11 cellular contexts compared by ENCODE assay signal in genomic region chr17:78875738-78876597, GRCh38. TPM values are rescaled to one million over a fixed set of nuclear protein-coding genes. Genes with fewer than 3 reads are reported as not detected.
A peak's percentile ranks its signal among the peaks of the same experiment; 100 is the strongest.
DNase-seq lines count a peak whose midpoint lies in the region; ATAC-seq, FAIRE-seq and TF ChIP-seq lines count a peak whose summit lies in the region.
"Had no signal": no experiment of that assay in that cellular context is flagged by ENCODE, and none has a peak within 500 bp of the region (broad histone marks: within the 10 kb centered on the region; RNA-seq: fewer than 3 reads in every experiment).

No MANE protein-coding gene starts in this region.

- intact Hi-C loops in PC-3 (cut with micrococcal nuclease) (no loop called here), endothelial cell of umbilical vein (cut with micrococcal nuclease) (loop anchor here (2.0 kb wide), 1 partner anchor 49 kb away; the partner anchor contains the start of gene TIMP2)

- peaks cover 23% of the 10 kb centered on the region for H3K4me1 ChIP-seq in PC-3 (ENCODE audit: insufficient read depth, low read length)
- peaks cover 45% of the 10 kb centered on the region for H3K4me1 ChIP-seq in endothelial cell of umbilical vein (ENCODE audit: control insufficient read depth, extremely low read depth, insufficient read depth, low read length)
- peaks cover 8 to 13% of the 10 kb centered on the region in 2 experiments for H3K4me1 ChIP-seq in trophoblast cell (ENCODE audit: control insufficient read depth in 1 of 2, insufficient read depth in 2 of 2, low read length in 2 of 2)

- DNase-seq in CD1c-positive myeloid dendritic cell (ENCODE audit: extremely low spot score) (peak; percentile 49), PC-3 (peak; percentile 52), endothelial cell of umbilical vein (ENCODE audit: low read depth, low spot score) (peak; percentile 79), trophoblast cell (no peak), T-helper 2 cell (no peak)
- DNase-seq: DMS 273 treated with DMSO at 0.1 percent for 48 hours had no signal

- H3K79me2 ChIP-seq in PC-3 (ENCODE audit: low read length) (peaks cover 5% of the 10 kb centered on the region; the same call in 1 of the 2 replicates), endothelial cell of umbilical vein (ENCODE audit: control insufficient read depth, insufficient read depth, low read length) (peaks cover 21% of the 10 kb centered on the region), trophoblast cell (ENCODE audit: control insufficient read depth, insufficient read depth, low read length, poor library complexity) (no peaks in the 10 kb centered on the region)

- H3K27me3 ChIP-seq in PC-3 (ENCODE audit: low read length) (no peaks in the 10 kb centered on the region), endothelial cell of umbilical vein (ENCODE audit: control insufficient read depth in 2 of 2, insufficient read depth in 2 of 2, low read length in 2 of 2) (no peaks in the 10 kb centered on the region), trophoblast cell (ENCODE audit: insufficient read depth, low read length) (no peaks in the 10 kb centered on the region)

- peak overlapping the region; percentile 70 for H2BK120ac ChIP-seq in trophoblast cell (ENCODE audit: insufficient read depth, low read length, poor library complexity)

- no peaks in the 10 kb centered on the region for H3K9me2 ChIP-seq in PC-3 (replicated peaks; ENCODE audit: low read length)

- H3K4me2 ChIP-seq in PC-3 (ENCODE audit: low read length) (peak overlapping the region; percentile 41), endothelial cell of umbilical vein (ENCODE audit: insufficient read depth, low read length) (no peak overlapping the region), trophoblast cell (ENCODE audit: low read length) (no peak overlapping the region)

- no peaks in the 10 kb centered on the region for H3K9me1 ChIP-seq in endothelial cell of umbilical vein (replicated peaks; ENCODE audit: control insufficient read depth, extremely low read depth, insufficient read depth, low read length)

- POLR2A ChIA-PET in PC-3 (lab: Charles Lee; ENCODE audit: unreplicated experiment) = interaction anchor here (0.7 kb wide), 1 partner anchor 7 kb away, joined by 7 read pairs; no protein-coding TSS in a partner anchor
- POLR2A ChIA-PET in endothelial cell of umbilical vein (lab: Charles Lee) = interaction anchor here (0.7 kb wide), 1 partner anchor 551 kb away, joined by 3 read pairs; no protein-coding TSS in a partner anchor

- no peaks in the 10 kb centered on the region for H4K20me1 ChIP-seq in PC-3 (ENCODE audit: low read length)
- no peaks in the 10 kb centered on the region for H4K20me1 ChIP-seq in endothelial cell of umbilical vein (replicated peaks; ENCODE audit: control insufficient read depth, extremely low read depth, insufficient read depth, low read length)

- TF ChIP-seq POLR2A in endothelial cell of umbilical vein (IDR thresholded peaks at IDR 0.05; ENCODE audit: low read depth, low read length) = no peak

- H2AK5ac ChIP-seq in trophoblast cell (ENCODE audit: low read length) = no peak overlapping the region

- dilution Hi-C loops in endothelial cell of umbilical vein (cut with MboI; ENCODE audit: extremely low pct_ligation_motif_present, low sequenced_read_pairs) = no loop called here

- no peaks in the 10 kb centered on the region for H3F3A ChIP-seq in PC-3 (ENCODE audit: low read length, unreplicated experiment)

- peak overlapping the region; percentile 63 for H4K91ac ChIP-seq in trophoblast cell (ENCODE audit: low read depth, low read length)

- H3K9me3 ChIP-seq in PC-3 (ENCODE audit: low read length) = no peaks in the 10 kb centered on the region
- no peaks in the 10 kb centered on the region for H3K9me3 ChIP-seq in endothelial cell of umbilical vein (replicated peaks; ENCODE audit: control insufficient read depth, insufficient read depth, low read length)
- peaks cover 5% of the 10 kb centered on the region for H3K9me3 ChIP-seq in trophoblast cell (ENCODE audit: insufficient read depth, low read depth, low read length)

- H2BK5ac ChIP-seq in trophoblast cell (ENCODE audit: low read depth, low read length, poor library complexity) = peak overlapping the region; percentile 36

- H3K9ac ChIP-seq in PC-3 (ENCODE audit: low read length) = peak overlapping the region; percentile 29
- H3K9ac ChIP-seq in endothelial cell of umbilical vein (replicated peaks; ENCODE audit: extremely low read depth, insufficient read depth, low read length) = peak overlapping the region; percentile 32
- H3K9ac ChIP-seq in trophoblast cell (ENCODE audit: low read length) = no peak overlapping the region

- ATAC-seq in PC-3 = peak; percentile 64
- no peak for ATAC-seq in HG03097 (IDR thresholded peaks at IDR 0.05; ENCODE audit: low FRiP score, unreplicated experiment)
- ATAC-seq in HG03139 (IDR thresholded peaks at IDR 0.05; ENCODE audit: unreplicated experiment) = no peak
- no peak for ATAC-seq in GM21717 (IDR thresholded peaks at IDR 0.05; ENCODE audit: unreplicated experiment)

- H3K4me3 ChIP-seq in PC-3 (ENCODE audit: low read length) (no peak overlapping the region), endothelial cell of umbilical vein (replicated peaks in 1 of 3; ENCODE audit: insufficient read depth in 1 of 3, low read depth in 1 of 3, low read length in 3 of 3) (no peak overlapping the region), trophoblast cell (ENCODE audit: low read depth, low read length) (no peak overlapping the region)

- peak overlapping the region; percentile 42 for H2BK12ac ChIP-seq in trophoblast cell (ENCODE audit: low read length)

- H3K18ac ChIP-seq in trophoblast cell (ENCODE audit: low read length) = no peak overlapping the region

- no peak overlapping the region for H4K12ac ChIP-seq in trophoblast cell (ENCODE audit: low read depth, low read length)

- no peak overlapping the region for H3K23ac ChIP-seq in trophoblast cell (ENCODE audit: low read length)

- peaks cover 4% of the 10 kb centered on the region; the same call in 1 of the 2 replicates for H3K36me3 ChIP-seq in PC-3 (ENCODE audit: low read depth, low read length)
- peaks cover under 1 to 3% of the 10 kb centered on the region in 2 experiments for H3K36me3 ChIP-seq in endothelial cell of umbilical vein (ENCODE audit: control insufficient read depth in 2 of 2, extremely low read depth in 1 of 2, insufficient read depth in 2 of 2, low read length in 2 of 2)
- peaks cover 9 to 13% of the 10 kb centered on the region in 2 experiments for H3K36me3 ChIP-seq in trophoblast cell (ENCODE audit: control insufficient read depth in 1 of 2, insufficient read depth in 2 of 2, low read length in 2 of 2)

- CTCF ChIA-PET in PC-3 (lab: Charles Lee) (interaction anchor here (0.9 kb wide), 1 partner anchor 96 kb away, joined by 4 read pairs; no protein-coding TSS in a partner anchor), endothelial cell of umbilical vein (lab: Charles Lee) (interaction anchor here (0.8 to 4.8 kb wide), 4 partner anchors 9 to 95 kb away, joined by 3 to 33 read pairs (median 14); no protein-coding TSS in a partner anchor)

- peaks cover 6% of the 10 kb centered on the region for H3K79me1 ChIP-seq in trophoblast cell (ENCODE audit: low read length)

- H3K4ac ChIP-seq in trophoblast cell (ENCODE audit: low read depth, low read length) = peak overlapping the region; percentile 46

- H3K27ac ChIP-seq in PC-3 (ENCODE audit: low read length) (peak overlapping the region; percentile 59), endothelial cell of umbilical vein (ENCODE audit: insufficient read depth, low read depth, low read length) (peak overlapping the region; percentile 85), trophoblast cell (ENCODE audit: low read depth, low read length) (peak overlapping the region; percentile 10)

- peak overlapping the region; percentile 39 for H3K14ac ChIP-seq in trophoblast cell (ENCODE audit: low read length)

- peak; percentile 95 for FAIRE-seq in endothelial cell of umbilical vein (lab: Jason Lieb, UNC)
- FAIRE-seq: bronchial epithelial cell, islet of Langerhans had no signal

- TF ChIP-seq CTCF in PC-3 (conservative IDR thresholded peaks at IDR 0.05; ENCODE audit: low read depth, low read length) (no peak), endothelial cell of umbilical vein (IDR thresholded peaks at IDR 0.05; ENCODE audit: extremely low read depth in 1 of 2, insufficient read depth in 1 of 2, low read depth in 1 of 2, low read length in 2 of 2) (no peak)

- H4K8ac ChIP-seq in trophoblast cell (ENCODE audit: low read depth, low read length) = peak overlapping the region; percentile 42

- no TSS peak for BruUV-seq in PC-3 (replicated peaks; lab: Mats Ljungman, UMichigan)
- no TSS peak for BruUV-seq in endothelial cell of umbilical vein (replicated peaks; lab: Mats Ljungman, UMichigan)

- H2AFZ ChIP-seq in PC-3 (ENCODE audit: low read length) (peak overlapping the region; percentile 43; the same call in 1 of the 2 replicates), endothelial cell of umbilical vein (ENCODE audit: low read depth, low read length) (peak overlapping the region; percentile 44), trophoblast cell (ENCODE audit: insufficient read depth, low read length, poor library complexity) (no peak overlapping the region)

- no CpG with 5 or more reads among the region's 14 CpGs for WGBS in trophoblast cell (ENCODE audit: extremely low coverage, insufficient coverage, insufficient read length)

RNA-seq across cellular contexts. Expression of gene CEP295NL, which starts 27.0 kb away (rescaled TPM):
- 1.8 and 2.4 TPM in 2 replicates for total RNA-seq in PC-3 (2014; rRNA removed)
- 3.6 and 8.3 TPM in 2 replicates for total RNA-seq in endothelial cell of umbilical vein
- 0.10 and 0.13 TPM in 2 replicates for polyA plus RNA-seq in endothelial cell of umbilical vein
- polyA plus RNA-seq in endothelial cell of umbilical vein (2011; cell fraction: cytosol; rRNA removed) = 0.04 and 0.06 TPM in 2 replicates
- polyA plus RNA-seq in endothelial cell of umbilical vein (2011; cell fraction: nucleus; rRNA removed) = 2.2 and 2.6 TPM in 2 replicates
- 0.38 and 0.40 TPM in 2 replicates for polyA plus RNA-seq in endothelial cell of umbilical vein (2012)
- polyA minus RNA-seq in endothelial cell of umbilical vein = 2.8 and 4.8 TPM in 2 replicates
- not detected for polyA minus RNA-seq in endothelial cell of umbilical vein (2011; cell fraction: cytosol; rRNA and poly(A)+ RNA removed)
- 5.3 and 16.9 TPM in 2 replicates for polyA minus RNA-seq in endothelial cell of umbilical vein (2011; cell fraction: nucleus; rRNA and poly(A)+ RNA removed)
- polyA plus RNA-seq in trophoblast cell (2013) = 0.18 and 0.19 TPM in 2 replicates

RNA-seq across cellular contexts. Expression of gene USP36, which starts 35.4 kb away (rescaled TPM):
- total RNA-seq in PC-3 (2014; rRNA removed) = 37.5 and 41.8 TPM in 2 replicates
- 46.6 and 49.8 TPM in 2 replicates for total RNA-seq in endothelial cell of umbilical vein
- 20.6 and 29.8 TPM in 2 replicates for polyA plus RNA-seq in endothelial cell of umbilical vein
- polyA plus RNA-seq in endothelial cell of umbilical vein (2011; cell fraction: cytosol; rRNA removed) = 16.2 TPM in 2 replicates
- 99.4 and 100 TPM in 2 replicates for polyA plus RNA-seq in endothelial cell of umbilical vein (2011; cell fraction: nucleus; rRNA removed)
- 37.7 and 49.1 TPM in 2 replicates for polyA plus RNA-seq in endothelial cell of umbilical vein (2012)
- 35.2 and 39.6 TPM in 2 replicates for polyA minus RNA-seq in endothelial cell of umbilical vein
- polyA minus RNA-seq in endothelial cell of umbilical vein (2011; cell fraction: cytosol; rRNA and poly(A)+ RNA removed) = 23.9 TPM
- polyA minus RNA-seq in endothelial cell of umbilical vein (2011; cell fraction: nucleus; rRNA and poly(A)+ RNA removed) = 41.5 and 45.4 TPM in 2 replicates
- 21.5 and 22.0 TPM in 2 replicates for polyA plus RNA-seq in trophoblast cell (2013)

RNA-seq across cellular contexts. Expression of gene TIMP2, which starts 49.2 kb away (rescaled TPM):
- total RNA-seq in PC-3 (2014; rRNA removed) (60.1 and 62.5 TPM in 2 replicates), endothelial cell of umbilical vein (280 and 318 TPM in 2 replicates)
- 115 and 138 TPM in 2 replicates for polyA plus RNA-seq in endothelial cell of umbilical vein
- polyA plus RNA-seq in endothelial cell of umbilical vein (2011; cell fraction: cytosol; rRNA removed) = 179 and 210 TPM in 2 replicates
- polyA plus RNA-seq in endothelial cell of umbilical vein (2011; cell fraction: nucleus; rRNA removed) = 89.1 and 95.1 TPM in 2 replicates
- polyA plus RNA-seq in endothelial cell of umbilical vein (2012) = 330 and 543 TPM in 2 replicates
- polyA minus RNA-seq in endothelial cell of umbilical vein = 124 and 137 TPM in 2 replicates
- polyA minus RNA-seq in endothelial cell of umbilical vein (2011; cell fraction: cytosol; rRNA and poly(A)+ RNA removed) = 27.8 TPM
- 35.3 and 36.4 TPM in 2 replicates for polyA minus RNA-seq in endothelial cell of umbilical vein (2011; cell fraction: nucleus; rRNA and poly(A)+ RNA removed)
- 53.1 and 56.6 TPM in 2 replicates for polyA plus RNA-seq in trophoblast cell (2013)

Comparison
In these comparisons a context has a peak if more than half of its experiments do, and no peak if none do; other contexts are left out.
1. DNase-seq: peak in CD1c-positive myeloid dendritic cell (single experiment), PC-3 (single experiment) and endothelial cell of umbilical vein (single experiment); none in trophoblast cell (0 of 2) and T-helper 2 cell (0 of 5).
2. H3K27ac ChIP-seq: peak in every context shown above with its lines; median percentile 85 in endothelial cell of umbilical vein; 59 in PC-3; 10 in trophoblast cell.